ENCODE assay signal across 8 cellular contexts in the genomic region with DNA sequence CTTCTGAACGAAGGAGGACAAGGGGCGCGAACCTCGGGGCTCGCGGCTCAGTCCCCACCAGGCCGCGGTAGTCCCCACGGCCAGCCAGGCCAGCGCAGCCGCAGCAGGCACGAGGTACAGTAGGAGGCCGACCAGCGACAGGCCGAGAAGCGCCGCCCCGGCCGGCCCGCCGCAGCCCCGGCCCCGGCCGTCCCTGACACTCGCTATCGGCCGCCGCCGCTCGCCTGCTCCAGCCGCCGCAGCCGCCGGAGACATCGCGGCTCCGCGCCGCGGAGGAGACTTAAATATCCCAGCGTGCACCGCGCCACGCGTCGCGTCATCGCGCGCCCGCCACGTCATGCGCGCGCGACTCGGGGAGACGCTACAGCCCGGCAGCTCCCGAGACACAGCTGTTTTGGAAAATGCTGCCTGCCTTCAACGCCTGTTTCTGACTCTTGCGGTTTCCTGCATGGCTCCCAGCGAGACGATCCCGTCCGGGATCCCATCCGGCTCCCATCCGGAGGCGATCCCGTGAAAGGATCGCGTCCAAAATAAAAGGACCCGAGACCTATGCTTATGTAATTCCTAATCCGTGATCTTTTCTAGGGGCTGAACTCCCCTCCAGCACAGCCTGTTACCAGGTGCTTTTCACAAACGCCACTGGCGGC. TPM values are rescaled to one million over a fixed set of nuclear protein-coding genes. Genes with fewer than 3 reads are reported as not detected.
DNase-seq lines count a peak whose midpoint lies in the region; ATAC-seq, FAIRE-seq and TF ChIP-seq lines count a peak whose summit lies in the region.
"Not testable (repeated sequence)": the region's sequence is repeated elsewhere in the genome, so short reads cannot be mapped to it uniquely, and the experiment has no call there.

No MANE protein-coding gene starts in this region.

- H3K4me2 ChIP-seq in Loucy (ENCODE audit: low read depth, low read length, poor library complexity, severe bottlenecking) (peak overlapping the region; percentile 73), hepatocyte (peak overlapping the region; percentile 85)

- not testable (repeated sequence) for H3K9me3 ChIP-seq in A673 (ENCODE audit: low read depth, low read length, poor library complexity, severe bottlenecking); Loucy (ENCODE audit: insufficient read depth, low read depth, low read length); hepatocyte (ENCODE audit: low read depth); pancreas

- not testable (repeated sequence) for TF ChIP-seq CTCF in A673 (conservative IDR thresholded peaks at IDR 0.05; ENCODE audit: low read depth, low read length); Loucy (conservative IDR thresholded peaks at IDR 0.05; ENCODE audit: low read length); cardiac fibroblast (IDR thresholded peaks at IDR 0.05; ENCODE audit: low read depth, low read length); hepatocyte (IDR thresholded peaks at IDR 0.05; ENCODE audit: poor library complexity); pancreas (IDR thresholded peaks at IDR 0.05)

- POLR2A ChIA-PET in A673 (lab: Charles Lee; ENCODE audit: low non-redundant PET): not testable (repeated sequence)

- not testable (repeated sequence) for BruUV-seq in A673 (replicated peaks; lab: Mats Ljungman, UMichigan)

- H3K36me3 ChIP-seq in A673 (ENCODE audit: insufficient read depth, low read length, poor library complexity, severe bottlenecking) (peaks cover 26% of the 10 kb centered on the region), Loucy (ENCODE audit: insufficient read depth, low read length) (peaks cover 28% of the 10 kb centered on the region; the same call in 1 of the 2 replicates), pancreas (peaks cover 0 to 20% (median 0%) of the 10 kb centered on the region in 3 donors)
- H3K36me3 ChIP-seq in hepatocyte (replicated peaks; ENCODE audit: insufficient read depth, low read depth): not testable (repeated sequence)

- not testable (repeated sequence) for H3F3A ChIP-seq in Loucy (ENCODE audit: low read depth)

- H4K20me1 ChIP-seq in Loucy (ENCODE audit: insufficient read depth, low read length, poor library complexity, severe bottlenecking); hepatocyte (ENCODE audit: insufficient read depth, poor library complexity, severe bottlenecking): not testable (repeated sequence)

- FAIRE-seq in pancreas (lab: Jason Lieb, UNC): not testable (repeated sequence)

- not testable (repeated sequence) for H2AFZ ChIP-seq in Loucy (ENCODE audit: low read length)
- H2AFZ ChIP-seq in hepatocyte: peak overlapping the region; percentile 93

- 2% methylated on average over 45 of the region's 76 CpGs for WGBS in hepatocyte (ENCODE audit: low lambda C conversion rate, missing lambda C conversion rate)
- 0% methylated on average over 26 to 45 of the region's 76 CpGs for WGBS in pancreas, 2 donors

- ATAC-seq in GM18870 (IDR thresholded peaks at IDR 0.05; ENCODE audit: unreplicated experiment): peak; percentile 52
- peak; percentile 90 for ATAC-seq in HG02798 (IDR thresholded peaks at IDR 0.05; ENCODE audit: poor library complexity, unreplicated experiment)
- peak; percentile 97 to 99 (median 98) for ATAC-seq in pancreas

- H3K9me2 ChIP-seq in Loucy (replicated peaks; ENCODE audit: low read depth, low read length); hepatocyte (replicated peaks; ENCODE audit: insufficient read depth): not testable (repeated sequence)

- not testable (repeated sequence) for H3K27me3 ChIP-seq in A673 (replicated peaks; ENCODE audit: insufficient read depth, low read depth, low read length, poor library complexity); Loucy (ENCODE audit: insufficient read depth, low read length, poor library complexity, severe bottlenecking); hepatocyte; pancreas

- CTCF ChIA-PET in A673 (lab: Charles Lee): not testable (repeated sequence)

- intact Hi-C loops in A673 (cut with micrococcal nuclease; ENCODE audit: unreplicated experiment); pancreas (cut with DNase I): not testable (repeated sequence)

- H3K79me2 ChIP-seq in Loucy (ENCODE audit: insufficient read depth, low read length): not testable (repeated sequence)
- H3K79me2 ChIP-seq in hepatocyte: peaks cover 14% of the 10 kb centered on the region

- H3K27ac ChIP-seq in A673 (ENCODE audit: low read depth, low read length, poor library complexity, severe bottlenecking) (peak overlapping the region; percentile 42), hepatocyte (peak overlapping the region; percentile 96), pancreas (peak overlapping the region; percentile 72 to 79 (median 74))

- H3K4me1 ChIP-seq in A673 (ENCODE audit: insufficient read depth, low read length, poor library complexity, severe bottlenecking); Loucy (ENCODE audit: insufficient read depth, low read length, poor library complexity, severe bottlenecking); hepatocyte (ENCODE audit: insufficient read depth); pancreas: not testable (repeated sequence)

- H3K9ac ChIP-seq in Loucy (ENCODE audit: low read depth, low read length, poor library complexity, severe bottlenecking): peak overlapping the region; percentile 61

- H3K4me3 ChIP-seq in A673 (ENCODE audit: low read depth, low read length, poor library complexity, severe bottlenecking) (peak overlapping the region; percentile 49), Loucy (ENCODE audit: low read length, poor library complexity, severe bottlenecking) (peak overlapping the region; percentile 74), cardiac fibroblast (replicated peaks in 1 of 2; ENCODE audit: low read depth in 2 of 2, low read length in 2 of 2) (peak overlapping the region; percentile 47 to 58), hepatocyte (peak overlapping the region; percentile 95), pancreas (peak overlapping the region; percentile 15 to 50 (median 42))

- peak; percentile 7 for DNase-seq in A673 (ENCODE audit: low spot score)
- DNase-seq in activated CD4-positive, CD25-positive, alpha-beta regulatory T cell treated with anti-CD3 and anti-CD28 coated beads, Interleukin-2, amount 50 U/mL, for 72 hours: peak; percentile 52
- peak; percentile 10 to 27 for DNase-seq in cardiac fibroblast (ENCODE audit: low read depth in 2 of 2)
- not testable (repeated sequence) for DNase-seq in hepatocyte (ENCODE audit: low spot score)
- DNase-seq in pancreas: peak in 3 of 6 donors; percentile 43 to 62 (median 53)

RNA-seq across cellular contexts. Expression of a gene that starts 43.5 kb away (rescaled TPM):
- total RNA-seq in A673 (2021) (58.6 and 62.1 TPM in 2 replicates), hepatocyte (10.3 and 13.4 TPM in 2 replicates), pancreas (10 to 100 TPM; 14.6 to 25.8 (median 18.7) TPM)
- polyA plus RNA-seq in hepatocyte (19.9 and 22.7 TPM in 2 replicates), pancreas (10 to 100 TPM; 12.3 to 16.9 TPM)

RNA-seq across cellular contexts. Expression of a gene that starts 47.2 kb away (rescaled TPM):
- total RNA-seq in A673 (2021) (0.39 and 0.55 TPM in 2 replicates), hepatocyte (0.72 and 5.0 TPM in 2 replicates), pancreas (10 to 100 TPM in 1 of 6 donors, 1 to 10 TPM in 4, under 1 TPM in 1; 0.76 to 11.0 (median 3.3) TPM)
- polyA plus RNA-seq in hepatocyte (6.0 and 6.7 TPM in 2 replicates), pancreas (1 to 10 TPM; 4.7 to 6.8 TPM)

RNA-seq across cellular contexts. Expression of a gene that starts 49.5 kb away (rescaled TPM):
- total RNA-seq in A673 (2021) (not detected in 2 replicates), hepatocyte (not detected in 2 replicates), pancreas (not detected)
- polyA plus RNA-seq in hepatocyte (1.4 and 1.5 TPM in 2 replicates), pancreas (under 1 TPM in 1 of 2 donors, not detected in 1; 0.09 TPM)

Comparison
In these comparisons a context has a peak if more than half of its experiments do, and no peak if none do; other contexts are left out.
1. H3K27ac ChIP-seq: peak in every context shown above with its lines; median percentile 96 in hepatocyte; 74 in pancreas; 42 in A673.
2. H3K4me3 ChIP-seq: peak in every context shown above with its lines; median percentile 95 in hepatocyte; 74 in Loucy; 52 in cardiac fibroblast; 49 in A673; 42 in pancreas.